ENCODE assay signal across 8 cellular contexts in genomic region chr5:56817306-56817986, GRCh38. TPM values are rescaled to one million over a fixed set of nuclear protein-coding genes. Genes with fewer than 3 reads are reported as not detected.
A peak's percentile ranks its signal among the peaks of the same experiment; 100 is the strongest.
DNase-seq lines count a peak whose midpoint lies in the region; ATAC-seq and TF ChIP-seq lines count a peak whose summit lies in the region.

No MANE protein-coding gene starts in this region.

- peak overlapping the region; percentile 82 for H3K27ac ChIP-seq in CD4-positive, alpha-beta T cell (ENCODE audit: low read depth, low read length)
- H3K27ac ChIP-seq in ectodermal cell (ENCODE audit: insufficient read depth, low read depth, low read length, poor library complexity, severe bottlenecking) = no peak overlapping the region
- H3K27ac ChIP-seq in neuronal stem cell (replicated peaks; ENCODE audit: low read length) = no peak overlapping the region

- H3K36me3 ChIP-seq in ectodermal cell (ENCODE audit: control insufficient read depth, insufficient read depth, low read length) (no peaks in the 10 kb centered on the region), neuronal stem cell (replicated peaks in 1 of 2; ENCODE audit: control insufficient read depth in 2 of 2, insufficient read depth in 2 of 2, low read length in 2 of 2) (no peaks in the 10 kb centered on the region)

- no peak for ATAC-seq in CD4-positive, alpha-beta T cell (ENCODE audit: poor library complexity)
- no peak for ATAC-seq in HG02588 (IDR thresholded peaks at IDR 0.05; ENCODE audit: unreplicated experiment)
- ATAC-seq in HG03175 (IDR thresholded peaks at IDR 0.05; ENCODE audit: unreplicated experiment) = no peak

- H2AFZ ChIP-seq in neuronal stem cell (ENCODE audit: low read length) = peak overlapping the region; percentile 96

- no peak overlapping the region for H3K14ac ChIP-seq in neuronal stem cell (ENCODE audit: low read length)

- no peak overlapping the region for H2BK12ac ChIP-seq in neuronal stem cell (ENCODE audit: low read length)

- POLR2A ChIA-PET in CD4-positive, alpha-beta T cell (lab: Charles Lee) = interaction anchor here (0.8 to 5.4 kb wide), 5 partner anchors 18 to 340 kb away, joined by 3 to 45 read pairs (median 4); no protein-coding TSS in a partner anchor

- peak overlapping the region; percentile 75 for H3K4me2 ChIP-seq in neuronal stem cell (ENCODE audit: insufficient read depth, low read length, poor library complexity, severe bottlenecking)

- intact Hi-C loops in CD4-positive, alpha-beta T cell (cut with DNase I, micrococcal nuclease) = loop anchor here (2.0 to 10.0 kb wide), 9 partner anchors 13 to 823 kb away; partner anchors contain the start of genes GPBP1 (in 2 of the 2) and IL6ST (in 1 of the 2)

- CTCF ChIA-PET in CD4-positive, alpha-beta T cell (lab: Charles Lee) = interaction anchor here (1.0 kb wide), 2 partner anchors 9 to 21 kb away, joined by 3 read pairs; no protein-coding TSS in a partner anchor

- TF ChIP-seq CTCF in CD4-positive, alpha-beta T cell (IDR thresholded peaks at IDR 0.05) = no peak

- WGBS in ectodermal cell, 2 experiments = 37 to 42% methylated on average over 7 to 8 of the region's 8 CpGs
- WGBS in neuronal stem cell (ENCODE audit: extremely low coverage in 2 of 2, insufficient read length in 2 of 2, insufficient replicate concordance in 1 of 2), 2 donors = no CpG with 5 or more reads among the region's 8 CpGs

- no peak overlapping the region for H2BK120ac ChIP-seq in neuronal stem cell (ENCODE audit: low read depth, low read length)

- H3K4ac ChIP-seq in neuronal stem cell (ENCODE audit: low read length) = no peak overlapping the region

- peaks cover 49% of the 10 kb centered on the region for H3K36me3 Mint-ChIP-seq in CD4-positive, alpha-beta T cell (ENCODE audit: low read depth)

- no peaks in the 10 kb centered on the region for H3K4me1 ChIP-seq in ectodermal cell (ENCODE audit: control insufficient read depth, insufficient read depth, low read length)
- H3K4me1 ChIP-seq in neuronal stem cell (ENCODE audit: control insufficient read depth in 2 of 2, insufficient read depth in 1 of 2, low read depth in 1 of 2, low read length in 2 of 2) = peaks cover 3 to 11% of the 10 kb centered on the region in 2 donors

- H3K9me3 ChIP-seq in CD4-positive, alpha-beta T cell (ENCODE audit: control insufficient read depth, low read length) = no peaks in the 10 kb centered on the region
- H3K9me3 ChIP-seq in ectodermal cell (ENCODE audit: control insufficient read depth, low read length) (no peaks in the 10 kb centered on the region), neuronal stem cell (replicated peaks in 1 of 2; ENCODE audit: control insufficient read depth in 2 of 2, insufficient read depth in 1 of 2, low read depth in 1 of 2, low read length in 2 of 2) (no peaks in the 10 kb centered on the region)

- no peak overlapping the region for H4K8ac ChIP-seq in neuronal stem cell (ENCODE audit: low read depth, low read length)

- no peak overlapping the region for H4K91ac ChIP-seq in neuronal stem cell (ENCODE audit: low read depth, low read length, poor library complexity)

- no peak overlapping the region for H3K23ac ChIP-seq in neuronal stem cell (ENCODE audit: low read depth, low read length, poor library complexity)

- H3K27me3 Mint-ChIP-seq in CD4-positive, alpha-beta T cell = no peaks in the 10 kb centered on the region

- H3K9me3 Mint-ChIP-seq in CD4-positive, alpha-beta T cell = no peaks in the 10 kb centered on the region

- peak overlapping the region; percentile 99 for H3K4me3 Mint-ChIP-seq in CD4-positive, alpha-beta T cell

- H3K79me1 ChIP-seq in neuronal stem cell (ENCODE audit: low read depth, low read length) = peaks cover 3% of the 10 kb centered on the region

- no peak for DNase-seq in CD4-positive, alpha-beta T cell
- DNase-seq in NAMALWA (ENCODE audit: low spot score) = peak; percentile 41
- no peak for DNase-seq in neuronal stem cell (ENCODE audit: low spot score)
- DNase-seq in NCI-H345 (lab: John Stamatoyannopoulos, UW) = no peak
- no peak for DNase-seq in HCEC 1CT

- H3K9ac ChIP-seq in neuronal stem cell (ENCODE audit: low read depth, low read length, poor library complexity) = no peak overlapping the region

- peak overlapping the region; percentile 97 for H3K27ac Mint-ChIP-seq in CD4-positive, alpha-beta T cell

- no peak overlapping the region for H2AK5ac ChIP-seq in neuronal stem cell (ENCODE audit: low read depth, low read length)

- H2BK5ac ChIP-seq in neuronal stem cell (ENCODE audit: low read length) = no peak overlapping the region

- H3K27me3 ChIP-seq in CD4-positive, alpha-beta T cell (ENCODE audit: control insufficient read depth, insufficient read depth, low read length) = no peaks in the 10 kb centered on the region
- peaks cover 36% of the 10 kb centered on the region for H3K27me3 ChIP-seq in ectodermal cell (ENCODE audit: control insufficient read depth, insufficient read depth, low read length, poor library complexity, severe bottlenecking)
- H3K27me3 ChIP-seq in neuronal stem cell (ENCODE audit: control insufficient read depth in 3 of 3, insufficient read depth in 3 of 3, low read depth in 1 of 3, low read length in 3 of 3) = peaks cover 0 to 25% (median 5%) of the 10 kb centered on the region in 3 experiments

- peaks cover 58% of the 10 kb centered on the region for H3K4me1 Mint-ChIP-seq in CD4-positive, alpha-beta T cell (ENCODE audit: low read depth)

- H3K4me3 ChIP-seq in ectodermal cell (ENCODE audit: insufficient read depth, low read depth, low read length) = peak overlapping the region; percentile 77
- H3K4me3 ChIP-seq in neuronal stem cell (ENCODE audit: low read length in 2 of 2) = peak overlapping the region in 1 of 2 donors; percentile 81

- H2BK15ac ChIP-seq in neuronal stem cell (ENCODE audit: low read length) = no peak overlapping the region

- H3K18ac ChIP-seq in neuronal stem cell (ENCODE audit: low read length) = no peak overlapping the region

RNA-seq across cellular contexts. Expression of gene MAP3K1, which starts 2.1 kb away (rescaled TPM):
- total RNA-seq in CD4-positive, alpha-beta T cell = 10 to 100 TPM; 59.4 to 62.5 TPM
- 8.8 TPM for polyA plus RNA-seq in ectodermal cell (2013, experiment 1 of 4)
- polyA plus RNA-seq in ectodermal cell (2013, experiment 2 of 4) = 8.9 TPM
- polyA plus RNA-seq in ectodermal cell (2013, experiment 3 of 4) = 7.6 TPM
- polyA plus RNA-seq in ectodermal cell (2013, experiment 4 of 4) = 9.2 TPM
- 11.5 TPM for polyA plus RNA-seq in neuronal stem cell (2013, experiment 1 of 2)
- 12.1 TPM for polyA plus RNA-seq in neuronal stem cell (2013, experiment 2 of 2)
